Comparison of ENCODE assay signal across 1 cellular context in genomic region chr12:100356646-100357223, GRCh38.
TF ChIP-seq lines count a peak whose summit lies in the region.

Gene SLC17A8 (plus strand): TSS chr12:100357074. CDS start chr12:100357392, 318 bp downstream.

TF ChIP-seq in WTC11, 78 proteins besides CTCF, POLR2A, EP300 and RAD21 (continued from another document):
- TF ChIP-seq ARID4B (CRISPR knock-in tag; IDR thresholded peaks at IDR 0.05; ENCODE audit: borderline replicate concordance) (no peak), NR3C1 (CRISPR knock-in tag; conservative IDR thresholded peaks at IDR 0.05; ENCODE audit: low read depth) (no peak), TCF7 (CRISPR knock-in tag; IDR thresholded peaks at IDR 0.05; ENCODE audit: low read depth) (no peak), ZNF232 (CRISPR knock-in tag; IDR thresholded peaks at IDR 0.05) (no peak), ZNF396 (CRISPR knock-in tag; IDR thresholded peaks at IDR 0.05; ENCODE audit: borderline replicate concordance) (no peak), RORB (CRISPR knock-in tag; IDR thresholded peaks at IDR 0.05) (no peak), E2F1 (CRISPR knock-in tag; IDR thresholded peaks at IDR 0.05) (no peak), NFATC4 (CRISPR knock-in tag; IDR thresholded peaks at IDR 0.05) (no peak)
